ENCODE assay signal across 1 cellular context in genomic region chr3:113535898-113536297, GRCh38.
TF ChIP-seq lines count a peak whose summit lies in the region.

No MANE protein-coding gene starts in this region.

TF ChIP-seq in HCT116, 20 proteins besides CTCF, POLR2A, EP300 and RAD21 (continued from another document):
- no peak for TF ChIP-seq ATF3 (IDR thresholded peaks at IDR 0.05)
- no peak for TF ChIP-seq TCF7L2 (IDR thresholded peaks at IDR 0.05; ENCODE audit: borderline replicate concordance, extremely low read depth, insufficient read depth, insufficient read length)
- TF ChIP-seq POLR2AphosphoS5 (IDR thresholded peaks at IDR 0.05; ENCODE audit: low read depth, low read length): no peak
- no peak for TF ChIP-seq EGR1 (IDR thresholded peaks at IDR 0.05; ENCODE audit: low read depth)
- TF ChIP-seq ZNF274 (IDR thresholded peaks at IDR 0.05; ENCODE audit: low read depth, low read length): no peak
- no peak for TF ChIP-seq EZH2phosphoT487 (IDR thresholded peaks at IDR 0.05; ENCODE audit: borderline replicate concordance)
- TF ChIP-seq EZH2 (IDR thresholded peaks at IDR 0.05): no peak
- no peak for TF ChIP-seq REST (IDR thresholded peaks at IDR 0.05; ENCODE audit: low read depth)
- TF ChIP-seq SRF (IDR thresholded peaks at IDR 0.05; ENCODE audit: low read depth): no peak
- no peak for TF ChIP-seq CEBPB (IDR thresholded peaks at IDR 0.05; ENCODE audit: low read depth)
- no peak for TF ChIP-seq JUND (IDR thresholded peaks at IDR 0.05)
- TF ChIP-seq SIN3A (IDR thresholded peaks at IDR 0.05; ENCODE audit: low read depth): no peak
- TF ChIP-seq FOSL1 (IDR thresholded peaks at IDR 0.05; ENCODE audit: low read depth): no peak
